ENCODE assay signal across 12 cellular contexts in the genomic region with DNA sequence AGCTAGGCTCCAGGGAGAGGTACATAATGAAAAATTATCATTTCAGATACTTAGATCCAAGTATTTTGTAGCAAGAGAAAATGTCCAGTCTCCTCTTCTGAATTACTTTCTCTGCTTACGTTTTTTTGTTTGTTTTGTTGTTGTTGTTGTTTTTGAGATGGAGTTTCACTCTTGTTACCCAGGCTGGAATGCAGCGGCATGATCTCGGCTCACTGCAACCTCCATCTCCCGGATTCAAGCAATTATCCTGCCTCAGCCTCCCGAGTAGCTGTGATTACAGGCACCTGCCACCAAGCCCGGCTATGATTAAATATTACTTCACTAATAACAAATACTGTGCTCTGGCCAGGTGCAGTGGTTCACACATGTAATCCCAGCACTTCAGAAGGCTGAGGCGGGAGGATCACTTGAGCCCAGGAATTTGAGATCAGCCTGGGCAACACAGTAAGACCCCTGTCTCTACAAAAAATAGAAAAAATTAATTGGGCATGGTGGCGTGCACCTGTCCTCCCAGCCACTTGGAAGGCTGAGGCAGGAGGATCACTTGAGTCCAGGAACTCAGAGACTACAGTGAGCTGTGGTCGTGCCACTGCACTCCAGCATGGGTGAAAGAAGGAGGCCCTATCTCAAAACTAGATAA.
"Had no signal": no experiment of that assay in that cellular context is flagged by ENCODE, and none has a peak within 500 bp of the region (broad histone marks: within the 10 kb centered on the region; RNA-seq: fewer than 3 reads in every experiment).

No MANE protein-coding gene starts in this region.

- H3K4me3 Mint-ChIP-seq: activated T-helper 1 cell treated with anti-CD3 and anti-CD28 coated beads, Interleukin-12 subunit alpha, Interleukin-12 subunit beta, Interleukin-2, Interleukin-4 antibody, amounts not matched to agents 30 ng/mL and 10 ng/mL and 1 ng/mL, durations not matched to agents 14 hours and 24 hours and 36 hours; natural killer cell had no signal

- H3K36me3 ChIP-seq: heart left ventricle, stomach, vagina had no signal

- H3K27ac Mint-ChIP-seq: activated T-helper 1 cell treated with anti-CD3 and anti-CD28 coated beads, Interleukin-12 subunit alpha, Interleukin-12 subunit beta, Interleukin-2, Interleukin-4 antibody, amounts not matched to agents 30 ng/mL and 10 ng/mL and 1 ng/mL, durations not matched to agents 14 hours and 24 hours and 36 hours; natural killer cell had no signal

- H3K9me3 ChIP-seq: heart left ventricle, stomach, vagina had no signal

- H3K36me3 Mint-ChIP-seq: natural killer cell had no signal

- H3K4me3 ChIP-seq: heart left ventricle, stomach, vagina had no signal

- H3K9me3 Mint-ChIP-seq: activated T-helper 1 cell treated with anti-CD3 and anti-CD28 coated beads, Interleukin-12 subunit alpha, Interleukin-12 subunit beta, Interleukin-2, Interleukin-4 antibody, amounts not matched to agents 30 ng/mL and 10 ng/mL and 1 ng/mL, durations not matched to agents 14 hours and 24 hours and 36 hours; natural killer cell had no signal

- ATAC-seq: left lobe of liver, natural killer cell had no signal

- DNase-seq: activated CD4-positive, alpha-beta T cell treated with anti-CD3 and anti-CD28 coated beads for 48 hours; activated naive CD4-positive, alpha-beta T cell; effector CD4-positive, alpha-beta T cell; heart left ventricle; natural killer cell; stimulated activated CD4-positive, alpha-beta T cell treated with anti-CD3 and anti-CD28 coated beads, Interleukin-15, amount 100 ng/mL, for 24 hours; stimulated activated CD4-positive, alpha-beta T cell treated with anti-CD3 and anti-CD28 coated beads, Interleukin-4, amount 100 ng/mL, for 4 hours; stomach; T1000 had no signal

- H3K27me3 ChIP-seq: heart left ventricle, stomach, vagina had no signal
